ENCODE assay signal across 1 cellular context in genomic region chr12:132502149-132502881, GRCh38.
TF ChIP-seq lines count a peak whose summit lies in the region.

No MANE protein-coding gene starts in this region.

TF ChIP-seq in WTC11, 78 proteins besides CTCF, POLR2A, EP300 and RAD21 (continued from another document):
- TF ChIP-seq ZNF263 (CRISPR knock-in tag; IDR thresholded peaks at IDR 0.05; ENCODE audit: low read depth), result no peak
- TF ChIP-seq FOXP4 (CRISPR knock-in tag; IDR thresholded peaks at IDR 0.05), result no peak
- TF ChIP-seq, protein P1, sequence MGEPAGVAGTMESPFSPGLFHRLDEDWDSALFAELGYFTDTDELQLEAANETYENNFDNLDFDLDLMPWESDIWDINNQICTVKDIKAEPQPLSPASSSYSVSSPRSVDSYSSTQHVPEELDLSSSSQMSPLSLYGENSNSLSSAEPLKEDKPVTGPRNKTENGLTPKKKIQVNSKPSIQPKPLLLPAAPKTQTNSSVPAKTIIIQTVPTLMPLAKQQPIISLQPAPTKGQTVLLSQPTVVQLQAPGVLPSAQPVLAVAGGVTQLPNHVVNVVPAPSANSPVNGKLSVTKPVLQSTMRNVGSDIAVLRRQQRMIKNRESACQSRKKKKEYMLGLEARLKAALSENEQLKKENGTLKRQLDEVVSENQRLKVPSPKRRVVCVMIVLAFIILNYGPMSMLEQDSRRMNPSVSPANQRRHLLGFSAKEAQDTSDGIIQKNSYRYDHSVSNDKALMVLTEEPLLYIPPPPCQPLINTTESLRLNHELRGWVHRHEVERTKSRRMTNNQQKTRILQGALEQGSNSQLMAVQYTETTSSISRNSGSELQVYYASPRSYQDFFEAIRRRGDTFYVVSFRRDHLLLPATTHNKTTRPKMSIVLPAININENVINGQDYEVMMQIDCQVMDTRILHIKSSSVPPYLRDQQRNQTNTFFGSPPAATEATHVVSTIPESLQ (CRISPR knock-in tag; IDR thresholded peaks at IDR 0.05), result no peak
TF ChIP-seq in WTC11: peak in this region for 0.
